In genomic region chr11:28756977-28757376, GRCh38 we compare ENCODE assay signal across 12 cellular contexts.
DNase-seq lines count a peak whose midpoint lies in the region; ATAC-seq and TF ChIP-seq lines count a peak whose summit lies in the region.
"Had no signal": no experiment of that assay in that cellular context is flagged by ENCODE, and none has a peak within 500 bp of the region (broad histone marks: within the 10 kb centered on the region; RNA-seq: fewer than 3 reads in every experiment).

No MANE protein-coding gene starts in this region.

- TF ChIP-seq CTCF in BJ (IDR thresholded peaks at IDR 0.05; ENCODE audit: insufficient read depth, low read depth, low read length) (no peak), omental fat pad (IDR thresholded peaks at IDR 0.05) (no peak)

- POLR2A ChIA-PET in BJ (lab: Charles Lee) = interaction anchor here (0.6 to 0.7 kb wide), 2 partner anchors 8 to 52 kb away, joined by 3 read pairs; no protein-coding TSS in a partner anchor
- POLR2A ChIA-PET in HEK293T (lab: Yijun Ruan, JAX) = no interaction called here

- CTCF ChIA-PET in BJ (lab: Yijun Ruan, JAX) = interaction anchor here (0.9 to 1.5 kb wide), 4 partner anchors 9 to 1058 kb away, joined by 3 to 6 read pairs (median 3); no protein-coding TSS in a partner anchor
- CTCF ChIA-PET in HEK293T (lab: Yijun Ruan, JAX) = interaction anchor here (0.7 kb wide), 1 partner anchor 10 kb away, joined by 4 read pairs; no protein-coding TSS in a partner anchor

- intact Hi-C loops in sciatic nerve (cut with DNase I) = no loop called here

- no peaks in the 10 kb centered on the region for H3K27me3 ChIP-seq in BJ (ENCODE audit: control insufficient read depth, insufficient read depth, low read length)
- H3K27me3 ChIP-seq: neural progenitor cell had no signal

- DNase-seq in BJ (ENCODE audit: low read depth) (peak; percentile 80), NCI-H226 (peak; percentile 97), dedifferentiated amniotic fluid mesenchymal stem cell (ENCODE audit: extremely low spot score) (peak; percentile 52), omental fat pad (ENCODE audit: low spot score) (no peak), HEK293T (ENCODE audit: extremely low spot score) (no peak), sciatic nerve (ENCODE audit: low spot score) (no peak), NCI-H2171 (lab: John Stamatoyannopoulos, UW) (no peak)
- DNase-seq: activated CD4-positive, alpha-beta T cell treated with anti-CD3 and anti-CD28 coated beads, Interleukin-2, amount 10 ng/mL, durations not matched to agents 7 days and 5 days; NK-92 treated with Interleukin-12 subunit alpha and Interleukin-12 subunit beta, amount 100 ng/mL, for 24 hours had no signal

- H3K4me3 ChIP-seq in BJ (ENCODE audit: low read depth, low read length) = no peak overlapping the region
- H3K4me3 ChIP-seq: neural progenitor cell had no signal

- H3K36me3 ChIP-seq in BJ (ENCODE audit: control insufficient read depth, insufficient read depth, low read length) = no peaks in the 10 kb centered on the region
- H3K36me3 ChIP-seq: neural progenitor cell had no signal

- ATAC-seq in omental fat pad (ENCODE audit: low FRiP score) (peak; percentile 65), GM21381 (IDR thresholded peaks at IDR 0.05; ENCODE audit: unreplicated experiment) (no peak), sciatic nerve (no peak)
- ATAC-seq: left lobe of liver had no signal

TF ChIP-seq in HEK293T, 16 proteins besides CTCF, POLR2A, EP300 and RAD21:
- no peak for TF ChIP-seq TARDBP (IDR thresholded peaks at IDR 0.05)
TF ChIP-seq in HEK293T: peak in this region for 0.

Comparison
In these comparisons a context has a peak if more than half of its experiments do, and no peak if none do; other contexts are left out.
1. DNase-seq: peak in BJ (single experiment), NCI-H226 (single experiment) and dedifferentiated amniotic fluid mesenchymal stem cell (single experiment); none in omental fat pad (single experiment), HEK293T (single experiment), sciatic nerve (single experiment) and NCI-H2171 (single experiment).